Comparison of ENCODE assay signal across 15 cellular contexts in genomic region chr5:31889131-31889561, GRCh38.
DNase-seq lines count a peak whose midpoint lies in the region; ATAC-seq lines count a peak whose summit lies in the region.
"Had no signal": no experiment of that assay in that cellular context is flagged by ENCODE, and none has a peak within 500 bp of the region (broad histone marks: within the 10 kb centered on the region; RNA-seq: fewer than 3 reads in every experiment).

No MANE protein-coding gene starts in this region.

- DNase-seq in NCI-H774 (lab: John Stamatoyannopoulos, UW) (peak; percentile 42), iPS DF 19.7 (ENCODE audit: low read depth, low spot score) (peak; percentile 65), renal cortical epithelial cell (ENCODE audit: low read depth) (peak; percentile 49), LoVo (ENCODE audit: low spot score) (no peak), activated gamma-delta T cell (lab: John Stamatoyannopoulos, UW) (no peak)
- DNase-seq in activated CD4-positive, alpha-beta T cell treated with anti-CD3 and anti-CD28 coated beads, Interleukin-2, amount 50 U/mL, for 1 hour = no peak
- DNase-seq: activated CD4-positive, alpha-beta T cell treated with anti-CD3 and anti-CD28 coated beads, Interleukin-2, amount 10 ng/mL, durations not matched to agents 24 days and 14 days; brain microvascular endothelial cell; EL; OCI-M1; stimulated activated CD4-positive, alpha-beta T cell treated with anti-CD3 and anti-CD28 coated beads, Interleukin-2, amount 100 ng/mL, for 48 hours had no signal

- H3K27ac ChIP-seq in HUES48 (ENCODE audit: low read depth, low read length) = peak overlapping the region; percentile 43
- H3K27ac ChIP-seq: BLaER1, brain microvascular endothelial cell had no signal

- no peak for ATAC-seq in GM21447 (IDR thresholded peaks at IDR 0.05; ENCODE audit: unreplicated experiment)
- ATAC-seq: stimulated activated effector memory CD8-positive, alpha-beta T cell treated with anti-CD3 and anti-CD28 coated beads, Interleukin-12 subunit alpha, Interleukin-12 subunit beta, amount 100 ng/mL, for 72 hours had no signal

- no peaks in the 10 kb centered on the region for H3K27me3 ChIP-seq in HUES48 (ENCODE audit: control insufficient read depth, insufficient read depth, low read length)
- H3K27me3 ChIP-seq: BLaER1, brain microvascular endothelial cell had no signal

- no peak overlapping the region for H3K9ac ChIP-seq in HUES48 (ENCODE audit: low read depth, low read length)
- H3K9ac ChIP-seq: BLaER1 had no signal

- H3K4me3 ChIP-seq in HUES48 (ENCODE audit: low read depth, low read length) = no peak overlapping the region
- H3K4me3 ChIP-seq: BLaER1 had no signal

- peaks cover 28% of the 10 kb centered on the region for H3K4me1 ChIP-seq in HUES48 (ENCODE audit: control insufficient read depth, insufficient read depth, low read length)
- H3K4me1 ChIP-seq: BLaER1 had no signal

- no peaks in the 10 kb centered on the region for H3K9me3 ChIP-seq in HUES48 (ENCODE audit: control insufficient read depth, insufficient read depth, low read length)
- H3K9me3 ChIP-seq: BLaER1 had no signal

- H3K36me3 ChIP-seq in HUES48 (ENCODE audit: control insufficient read depth, insufficient read depth, low read length) = no peaks in the 10 kb centered on the region
- H3K36me3 ChIP-seq: BLaER1, brain microvascular endothelial cell had no signal

Comparison
In these comparisons a context has a peak if more than half of its experiments do, and no peak if none do; other contexts are left out.
1. DNase-seq: peak in NCI-H774 (single experiment), iPS DF 19.7 (single experiment) and renal cortical epithelial cell (single experiment); none in LoVo (single experiment), activated gamma-delta T cell (single experiment) and activated CD4-positive, alpha-beta T cell treated with anti-CD3 and anti-CD28 coated beads, Interleukin-2, amount 50 U/mL, for 1 hour (single experiment).